ENCODE assay signal across 11 cellular contexts in genomic region chr2:135657806-135658582, GRCh38.
DNase-seq lines count a peak whose midpoint lies in the region; ATAC-seq and TF ChIP-seq lines count a peak whose summit lies in the region.
"Had no signal": no experiment of that assay in that cellular context is flagged by ENCODE, and none has a peak within 500 bp of the region (broad histone marks: within the 10 kb centered on the region; RNA-seq: fewer than 3 reads in every experiment).

No MANE protein-coding gene starts in this region.

- no peak overlapping the region for H3K4me3 ChIP-seq in tibial artery
- H3K4me3 ChIP-seq: thoracic aorta had no signal

- intact Hi-C loops in tibial artery (cut with DNase I; ENCODE audit: low total_unique reads): loop anchor here (5.0 kb wide), 1 partner anchor 289 kb away; no protein-coding TSS in a partner anchor

- H3K4me1 ChIP-seq in tibial artery: no peaks in the 10 kb centered on the region

- peaks cover 22 to 31% (median 23%) of the 10 kb centered on the region in 3 donors for H3K36me3 ChIP-seq in tibial artery

- no peaks in the 10 kb centered on the region for H3K27me3 ChIP-seq in tibial artery

- in situ Hi-C loops in G401 (cut with HindIII; ENCODE audit: low sequenced_read_pairs): no loop called here

- H3K27ac ChIP-seq in tibial artery: no peak overlapping the region
- H3K27ac ChIP-seq: HL-60, thoracic aorta had no signal

- H3K9me3 ChIP-seq in tibial artery: no peaks in the 10 kb centered on the region
- H3K9me3 ChIP-seq: thoracic aorta had no signal

- ATAC-seq in HG02973 (IDR thresholded peaks at IDR 0.05; ENCODE audit: unreplicated experiment) (peak; percentile 47), omental fat pad (ENCODE audit: low FRiP score) (no peak)

- TF ChIP-seq CTCF in tibial artery (IDR thresholded peaks at IDR 0.05): no peak
- no peak for TF ChIP-seq CTCF in omental fat pad (IDR thresholded peaks at IDR 0.05)

- peak; percentile 15 to 28 for DNase-seq in activated CD8-positive, alpha-beta memory T cell treated with anti-CD3 and anti-CD28 coated beads for 4 hours (ENCODE audit: low read depth in 2 of 2)
- DNase-seq in effector CD4-positive, alpha-beta T cell: peak; percentile 36
- DNase-seq in stimulated activated CD8-positive, alpha-beta memory T cell treated with anti-CD3 and anti-CD28 coated beads, Interleukin-4, amount 100 ng/mL, for 4 hours (ENCODE audit: low read depth in 2 of 2, low spot score in 1 of 2): peak; percentile 13 to 17
- DNase-seq in NCI-H146 treated with DMSO at 0.1 percent for 48 hours (lab: John Stamatoyannopoulos, UW; ENCODE audit: unreplicated experiment): no peak
- DNase-seq in G401 (ENCODE audit: low spot score): no peak
- DNase-seq in tibial artery: no peak
- DNase-seq in omental fat pad (ENCODE audit: low spot score): no peak
- DNase-seq: NCI-H1436 treated with DMSO at 0.1 percent for 48 hours had no signal

Comparison
In these comparisons a context has a peak if more than half of its experiments do, and no peak if none do; other contexts are left out.
1. DNase-seq: peak in activated CD8-positive, alpha-beta memory T cell treated with anti-CD3 and anti-CD28 coated beads for 4 hours (2 of 2), effector CD4-positive, alpha-beta T cell (single experiment) and stimulated activated CD8-positive, alpha-beta memory T cell treated with anti-CD3 and anti-CD28 coated beads, Interleukin-4, amount 100 ng/mL, for 4 hours (2 of 2); none in NCI-H146 treated with DMSO at 0.1 percent for 48 hours (single experiment), G401 (single experiment), tibial artery (0 of 2) and omental fat pad (single experiment).